8 cellular contexts compared by ENCODE assay signal in the genomic region with DNA sequence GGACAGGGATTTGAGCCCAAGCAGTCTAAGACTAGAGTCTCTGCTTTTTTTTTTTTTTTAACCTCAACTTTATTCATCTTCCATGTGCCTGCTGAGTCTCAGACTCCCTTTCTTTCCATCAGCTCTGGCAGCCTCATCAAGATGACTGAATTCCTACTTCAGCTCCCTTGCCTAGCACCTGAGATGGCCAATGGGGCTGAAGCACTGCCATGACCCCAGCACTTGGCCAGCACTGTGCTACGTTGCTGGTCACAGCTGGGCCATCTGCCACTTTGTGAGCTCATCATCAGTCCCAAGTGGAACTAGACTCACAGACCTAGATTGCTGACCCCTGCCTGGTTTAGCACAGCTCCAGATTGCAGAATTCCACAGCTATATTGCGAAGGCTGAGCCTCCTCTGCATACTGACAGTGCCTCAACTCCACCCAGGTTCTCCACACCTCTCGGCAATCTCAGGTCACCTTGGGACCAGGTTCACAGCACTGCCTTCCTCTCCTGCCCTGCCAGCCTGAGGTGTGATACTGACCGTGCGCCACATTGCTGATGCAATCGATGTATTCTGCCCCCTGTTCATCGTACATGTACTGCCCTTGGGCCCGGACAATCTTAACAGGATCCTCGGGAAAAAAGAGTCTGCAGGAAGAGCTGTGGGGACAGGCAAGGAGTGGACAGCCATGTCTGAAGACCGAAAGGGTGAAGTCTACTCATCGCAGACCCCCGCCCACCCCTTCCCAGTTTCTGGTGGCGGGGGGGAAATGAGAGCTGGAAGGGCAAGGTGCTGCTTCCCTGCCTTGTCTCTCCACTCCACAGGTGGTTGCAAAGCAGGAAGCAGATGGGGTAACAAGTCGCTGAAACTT. TPM values are rescaled to one million over a fixed set of nuclear protein-coding genes. Genes with fewer than 3 reads are reported as not detected.
DNase-seq lines count a peak whose midpoint lies in the region; ATAC-seq and TF ChIP-seq lines count a peak whose summit lies in the region.

No MANE protein-coding gene starts in this region.

- H3K36me3 ChIP-seq in KMS-11 (ENCODE audit: insufficient read depth) (no peaks in the 10 kb centered on the region), mucosa of rectum (ENCODE audit: control insufficient read depth in 2 of 2, insufficient read depth in 2 of 2, low read length in 2 of 2) (peaks cover 32 to 35% of the 10 kb centered on the region in 2 donors)

- H3K4me1 ChIP-seq in KMS-11 (ENCODE audit: low read depth, poor library complexity, severe bottlenecking) (peaks cover 6% of the 10 kb centered on the region), mucosa of rectum (ENCODE audit: control insufficient read depth in 2 of 2, insufficient read depth in 2 of 2, low read length in 2 of 2) (peaks cover 55 to 57% of the 10 kb centered on the region in 2 donors)

- H3K9me3 Mint-ChIP-seq in dendritic cell treated with granulocyte-macrophage colony-stimulating factor and Interleukin-4, amounts not matched to agents 40 ng/mL and 50 ng/mL, for 4 days, result no peaks in the 10 kb centered on the region

- H3K27ac ChIP-seq in AG04450 (ENCODE audit: low read depth, low read length) (no peak overlapping the region), KMS-11 (peak overlapping the region; percentile 48; the same call in 1 of the 2 replicates), mucosa of rectum (ENCODE audit: low read depth in 2 of 2, low read length in 2 of 2) (peak overlapping the region; percentile 93 to 98)

- peaks cover 10% of the 10 kb centered on the region for H3K9me3 ChIP-seq in AG04450 (ENCODE audit: control insufficient read depth, insufficient read depth, low read length)
- no peaks in the 10 kb centered on the region for H3K9me3 ChIP-seq in mucosa of rectum (ENCODE audit: control insufficient read depth in 2 of 2, low read length in 2 of 2)

- CTCF ChIA-PET in AG04450 (lab: Charles Lee), result interaction anchor here (0.8 kb wide), 1 partner anchor 25 kb away, joined by 3 read pairs; no protein-coding TSS in a partner anchor

- H3K79me2 ChIP-seq in KMS-11 (ENCODE audit: insufficient read depth, low read depth), result peaks cover 18% of the 10 kb centered on the region; the same call in 1 of the 2 replicates

- H3K36me3 Mint-ChIP-seq in dendritic cell treated with granulocyte-macrophage colony-stimulating factor and Interleukin-4, amounts not matched to agents 40 ng/mL and 50 ng/mL, for 4 days (ENCODE audit: low read depth), result peaks cover 59% of the 10 kb centered on the region

- POLR2A ChIA-PET in AG04450 (lab: Yijun Ruan, JAX), result interaction anchor here (0.7 to 2.3 kb wide), 2 partner anchors 13 to 27 kb away, joined by 4 to 12 read pairs; a partner anchor contains a TSS

- H3K9ac ChIP-seq in KMS-11 (peak overlapping the region; percentile 71; the same call in 1 of the 2 replicates), mucosa of rectum (ENCODE audit: low read depth in 1 of 2, low read length in 2 of 2) (peak overlapping the region; percentile 93 to 96)

- H3K4me3 ChIP-seq in AG04450 (ENCODE audit: low read depth, low read length), result peak overlapping the region; percentile 86
- no peak overlapping the region for H3K4me3 ChIP-seq in KMS-11 (IDR thresholded peaks at IDR 0.05; ENCODE audit: insufficient read depth, low read depth, low read length)
- peak overlapping the region; percentile 79 to 81 for H3K4me3 ChIP-seq in mucosa of rectum (ENCODE audit: low read length in 2 of 2)

- no peaks in the 10 kb centered on the region for H4K20me1 ChIP-seq in KMS-11 (ENCODE audit: insufficient read depth)

- ATAC-seq in GM18858 (IDR thresholded peaks at IDR 0.05; ENCODE audit: unreplicated experiment), result no peak
- ATAC-seq in HG02981 (IDR thresholded peaks at IDR 0.05; ENCODE audit: unreplicated experiment), result no peak

- H2AFZ ChIP-seq in KMS-11 (ENCODE audit: low read depth), result no peak overlapping the region

- H3K4me2 ChIP-seq in KMS-11, result peak overlapping the region; percentile 60

- no peaks in the 10 kb centered on the region for H3K27me3 Mint-ChIP-seq in dendritic cell treated with granulocyte-macrophage colony-stimulating factor and Interleukin-4, amounts not matched to agents 40 ng/mL and 50 ng/mL, for 4 days

- intact Hi-C loops in dendritic cell treated with granulocyte-macrophage colony-stimulating factor and Interleukin-4, amounts not matched to agents 40 ng/mL and 50 ng/mL, for 4 days (cut with micrococcal nuclease), result loop anchor here (5.0 kb wide), 2 partner anchors 361 to 1584 kb away; a partner anchor contains a TSS

- peak overlapping the region; percentile 94 for H3K27ac Mint-ChIP-seq in dendritic cell treated with granulocyte-macrophage colony-stimulating factor and Interleukin-4, amounts not matched to agents 40 ng/mL and 50 ng/mL, for 4 days

- H3K4me3 Mint-ChIP-seq in dendritic cell treated with granulocyte-macrophage colony-stimulating factor and Interleukin-4, amounts not matched to agents 40 ng/mL and 50 ng/mL, for 4 days, result peak overlapping the region; percentile 84

- no peaks in the 10 kb centered on the region for H3K27me3 ChIP-seq in AG04450 (ENCODE audit: control insufficient read depth, insufficient read depth, low read length)
- H3K27me3 ChIP-seq in KMS-11 (ENCODE audit: insufficient read depth, low read depth), result no peaks in the 10 kb centered on the region
- H3K27me3 ChIP-seq in mucosa of rectum (ENCODE audit: control insufficient read depth in 2 of 2, insufficient read depth in 2 of 2, low read length in 2 of 2), result no peaks in the 10 kb centered on the region

- H3K4me1 Mint-ChIP-seq in dendritic cell treated with granulocyte-macrophage colony-stimulating factor and Interleukin-4, amounts not matched to agents 40 ng/mL and 50 ng/mL, for 4 days (ENCODE audit: low read depth), result peaks cover 79% of the 10 kb centered on the region

- no peak for TF ChIP-seq CTCF in AG04450 (IDR thresholded peaks at IDR 0.05; ENCODE audit: low read depth, low read length)
- TF ChIP-seq CTCF in KMS-11 (conservative IDR thresholded peaks at IDR 0.05; ENCODE audit: low read depth, low read length), result no peak

- DNase-seq in AG04450 (ENCODE audit: low read depth, low spot score) (no peak), middle frontal gyrus (ENCODE audit: extremely low spot score, low spot score) (no peak)
- DNase-seq in activated CD4-positive, alpha-beta T cell treated with anti-CD3 and anti-CD28 coated beads for 1 hour, result no peak

RNA-seq across cellular contexts. Expression of a gene that starts 1.5 kb away (rescaled TPM):
- 33.4 and 36.0 TPM in 2 replicates for polyA plus RNA-seq in AG04450 (2011; rRNA removed)
- 58.1 and 68.2 TPM in 2 replicates for polyA minus RNA-seq in AG04450 (2011; rRNA and poly(A)+ RNA removed)

RNA-seq across cellular contexts. Expression of a gene that starts 26.8 kb away (rescaled TPM):
- 90.9 and 102 TPM in 2 replicates for polyA plus RNA-seq in AG04450 (2011; rRNA removed)
- 39.4 and 45.6 TPM in 2 replicates for polyA minus RNA-seq in AG04450 (2011; rRNA and poly(A)+ RNA removed)

RNA-seq across cellular contexts. Expression of a gene that starts 43.9 kb away (rescaled TPM):
- polyA plus RNA-seq in AG04450 (2011; rRNA removed), result not detected in 2 replicates
- not detected in 2 replicates for polyA minus RNA-seq in AG04450 (2011; rRNA and poly(A)+ RNA removed)
